In the genomic region with DNA sequence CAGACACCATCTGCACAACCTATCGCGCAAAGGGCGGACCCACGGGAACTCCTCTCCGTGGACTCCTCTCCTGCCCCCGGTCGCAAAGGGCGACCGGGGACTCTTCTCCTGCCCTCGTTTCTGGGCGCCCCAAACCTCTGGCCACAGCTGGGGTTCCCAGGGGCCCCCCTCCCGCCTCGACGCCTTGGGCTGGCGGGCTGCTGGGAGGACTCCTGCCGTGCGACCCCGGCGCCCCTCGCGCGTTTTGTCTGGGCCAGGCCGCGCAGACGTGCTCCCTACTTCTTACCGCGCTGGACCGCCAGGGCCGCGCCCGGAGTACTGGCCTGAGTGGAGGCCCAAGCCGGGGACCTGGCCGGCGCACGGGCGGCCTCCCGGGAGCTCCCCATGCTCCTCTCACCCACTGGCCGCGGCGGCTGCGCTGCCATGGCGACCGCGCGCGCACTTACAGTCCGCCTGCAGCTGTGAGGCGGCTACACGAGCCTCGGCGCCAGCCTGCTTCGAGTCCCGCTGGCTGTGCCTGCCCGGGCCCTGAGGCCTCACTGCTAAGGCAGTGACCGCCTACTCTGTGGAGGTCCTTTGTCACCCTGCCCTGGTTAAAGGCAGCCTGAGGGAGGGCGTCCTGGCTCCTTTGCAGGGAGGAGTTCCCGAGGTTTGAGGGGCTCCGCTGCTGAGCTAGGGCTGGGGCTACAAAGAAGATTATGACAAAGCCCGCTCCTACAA, we compare ENCODE assay signal across 8 cellular contexts. TPM values are rescaled to one million over a fixed set of nuclear protein-coding genes. Genes with fewer than 3 reads are reported as not detected.
DNase-seq lines count a peak whose midpoint lies in the region; ATAC-seq and TF ChIP-seq lines count a peak whose summit lies in the region.

No MANE protein-coding gene starts in this region.

- peak overlapping the region; percentile 21 for H4K12ac ChIP-seq in trophoblast cell (ENCODE audit: low read depth, low read length)

- peak overlapping the region; percentile 76 for H3K27ac Mint-ChIP-seq in activated naive CD8-positive, alpha-beta T cell
- H3K27ac Mint-ChIP-seq in type B pancreatic cell, result peak overlapping the region; percentile 78

- H3K23ac ChIP-seq in trophoblast cell (ENCODE audit: low read length), result no peak overlapping the region

- peak overlapping the region; percentile 50 for H4K8ac ChIP-seq in trophoblast cell (ENCODE audit: low read depth, low read length)

- 1 to 2% methylated on average over 56 to 59 of the region's 59 CpGs for WGBS in heart right ventricle, 2 donors
- WGBS in trophoblast cell (ENCODE audit: extremely low coverage, insufficient coverage, insufficient read length), result no CpG with 5 or more reads among the region's 59 CpGs

- H3K36me3 Mint-ChIP-seq in activated naive CD8-positive, alpha-beta T cell, result peaks cover 2% of the 10 kb centered on the region
- peaks cover 3% of the 10 kb centered on the region for H3K36me3 Mint-ChIP-seq in type B pancreatic cell

- H3K9me3 ChIP-seq in heart right ventricle (peaks cover 0 to 17% (median 4%) of the 10 kb centered on the region in 11 donors), trophoblast cell (ENCODE audit: insufficient read depth, low read depth, low read length) (no peaks in the 10 kb centered on the region)

- H3K18ac ChIP-seq in trophoblast cell (ENCODE audit: low read length), result peak overlapping the region; percentile 14

- H3K14ac ChIP-seq in trophoblast cell (ENCODE audit: low read length), result peak overlapping the region; percentile 60

- H3K27me3 Mint-ChIP-seq in activated naive CD8-positive, alpha-beta T cell, result no peaks in the 10 kb centered on the region
- peaks cover 7% of the 10 kb centered on the region for H3K27me3 Mint-ChIP-seq in type B pancreatic cell

- H3K9me3 Mint-ChIP-seq in activated naive CD8-positive, alpha-beta T cell (ENCODE audit: low read depth), result peaks cover 10% of the 10 kb centered on the region
- H3K9me3 Mint-ChIP-seq in type B pancreatic cell, result peaks cover 5% of the 10 kb centered on the region

- peak overlapping the region; percentile 33 to 77 (median 63) for H3K4me3 ChIP-seq in heart right ventricle
- H3K4me3 ChIP-seq in trophoblast cell (ENCODE audit: low read depth, low read length), result peak overlapping the region; percentile 69

- peaks cover 2% of the 10 kb centered on the region for H3K79me1 ChIP-seq in trophoblast cell (ENCODE audit: low read length)

- H3K4me3 Mint-ChIP-seq in activated naive CD8-positive, alpha-beta T cell, result peak overlapping the region; percentile 88
- H3K4me3 Mint-ChIP-seq in type B pancreatic cell, result peak overlapping the region; percentile 92

- peaks cover 21% of the 10 kb centered on the region for H3K4me1 Mint-ChIP-seq in activated naive CD8-positive, alpha-beta T cell (ENCODE audit: low read depth)
- peaks cover 25% of the 10 kb centered on the region for H3K4me1 Mint-ChIP-seq in type B pancreatic cell (ENCODE audit: unreplicated experiment)

- H3K27me3 ChIP-seq in heart right ventricle (no peaks in the 10 kb centered on the region), trophoblast cell (ENCODE audit: insufficient read depth, low read length) (no peaks in the 10 kb centered on the region)

- H3K36me3 ChIP-seq in heart right ventricle (peaks cover 0 to 1% (median 0%) of the 10 kb centered on the region in 9 donors), trophoblast cell (ENCODE audit: control insufficient read depth in 1 of 2, insufficient read depth in 2 of 2, low read length in 2 of 2) (no peaks in the 10 kb centered on the region)

- DNase-seq in COR-L47 (lab: John Stamatoyannopoulos, UW) (peak; percentile 78), RPMI8226 (peak; percentile 91), heart right ventricle (peak; percentile 50 to 76), trophoblast cell (peak; percentile 13 to 57), type B pancreatic cell (ENCODE audit: extremely low spot score, unreplicated experiment) (peak; percentile 80)

- peak overlapping the region; percentile 73 for H3K4me2 ChIP-seq in trophoblast cell (ENCODE audit: low read length)

- no peak overlapping the region for H2AK5ac ChIP-seq in trophoblast cell (ENCODE audit: low read length)

- no peaks in the 10 kb centered on the region for H3K79me2 ChIP-seq in trophoblast cell (ENCODE audit: control insufficient read depth, insufficient read depth, low read length, poor library complexity)

- H4K91ac ChIP-seq in trophoblast cell (ENCODE audit: low read depth, low read length), result peak overlapping the region; percentile 63

- H2BK5ac ChIP-seq in trophoblast cell (ENCODE audit: low read depth, low read length, poor library complexity), result no peak overlapping the region

- no peak overlapping the region for H2BK12ac ChIP-seq in trophoblast cell (ENCODE audit: low read length)

- H2AFZ ChIP-seq in trophoblast cell (ENCODE audit: insufficient read depth, low read length, poor library complexity), result peak overlapping the region; percentile 14

- H3K4me1 ChIP-seq in heart right ventricle (peaks cover 0 to 29% (median 12%) of the 10 kb centered on the region in 9 donors), trophoblast cell (ENCODE audit: control insufficient read depth in 1 of 2, insufficient read depth in 2 of 2, low read length in 2 of 2) (peaks cover 0 to 3% of the 10 kb centered on the region in 2 experiments)

- H3K27ac ChIP-seq in heart right ventricle, result peak overlapping the region; percentile 7 to 86 (median 74)
- no peak overlapping the region for H3K27ac ChIP-seq in trophoblast cell (ENCODE audit: low read depth, low read length)

- no peak overlapping the region for H2BK120ac ChIP-seq in trophoblast cell (ENCODE audit: insufficient read depth, low read length, poor library complexity)

- ATAC-seq in GM19455 (IDR thresholded peaks at IDR 0.05; ENCODE audit: unreplicated experiment) (peak; percentile 71), HG03571 (IDR thresholded peaks at IDR 0.05; ENCODE audit: unreplicated experiment) (peak; percentile 60), heart right ventricle (peak; percentile 87 to 95 (median 92))

- intact Hi-C loops in heart right ventricle (cut with DNase I), result no loop called here

- no peak overlapping the region for H3K4ac ChIP-seq in trophoblast cell (ENCODE audit: low read depth, low read length)

- peak in 1 of 9 donors; percentile 14 for TF ChIP-seq CTCF in heart right ventricle (IDR thresholded peaks at IDR 0.05)
- TF ChIP-seq CTCF in type B pancreatic cell (conservative IDR thresholded peaks at IDR 0.05), result peak; percentile 40

- no peak overlapping the region for H3K9ac ChIP-seq in trophoblast cell (ENCODE audit: low read length)

RNA-seq across cellular contexts. Expression of a gene that starts 0.4 kb away (rescaled TPM):
- total RNA-seq in heart right ventricle (under 1 TPM in 2 of 10 donors, not detected in 8; 0.14 to 0.24 TPM), type B pancreatic cell (ENCODE audit: low replicate concordance) (not detected in 2 replicates)
- not detected for polyA plus RNA-seq in heart right ventricle
- polyA plus RNA-seq in trophoblast cell (2013), result 0.03 TPM in 2 replicates

RNA-seq across cellular contexts. Expression of a gene that starts 0.4 kb away (rescaled TPM):
- total RNA-seq in heart right ventricle (1 to 10 TPM in 8 of 10 donors, under 1 TPM in 2; 0.66 to 3.1 (median 1.6) TPM), type B pancreatic cell (ENCODE audit: low replicate concordance) (2.7 and 4.0 TPM in 2 replicates)
- 1 to 10 TPM in 1 of 2 donors, under 1 TPM in 1; 0.80 to 4.4 TPM for polyA plus RNA-seq in heart right ventricle
- polyA plus RNA-seq in trophoblast cell (2013), result 0.37 and 0.49 TPM in 2 replicates

RNA-seq across cellular contexts. Expression of a gene that starts 39.1 kb away (rescaled TPM):
- total RNA-seq in heart right ventricle, result 10 to 100 TPM; 10.1 to 13.6 (median 12.0) TPM
- polyA plus RNA-seq in heart right ventricle, result 1 to 10 TPM; 5.9 to 6.7 TPM
- polyA plus RNA-seq in trophoblast cell (2013), result 12.6 TPM in 2 replicates
- 15.7 and 18.2 TPM in 2 replicates for total RNA-seq in type B pancreatic cell (ENCODE audit: low replicate concordance)

RNA-seq across cellular contexts. Expression of a gene that starts 42.9 kb away (rescaled TPM):
- total RNA-seq in heart right ventricle, result 1 to 10 TPM in 1 of 10 donors, under 1 TPM in 9; 0.30 to 1.1 (median 0.50) TPM
- polyA plus RNA-seq in heart right ventricle, result under 1 TPM; 0.15 to 0.52 TPM
- 0.44 and 0.49 TPM in 2 replicates for polyA plus RNA-seq in trophoblast cell (2013)
- total RNA-seq in type B pancreatic cell (ENCODE audit: low replicate concordance), result 1.8 and 2.1 TPM in 2 replicates

RNA-seq across cellular contexts. Expression of a gene that starts 47.4 kb away (rescaled TPM):
- total RNA-seq in heart right ventricle (1 to 10 TPM in 6 of 10 donors, under 1 TPM in 1, not detected in 3; 0.81 to 5.1 (median 2.8) TPM), type B pancreatic cell (ENCODE audit: low replicate concordance) (2.3 and 11.7 TPM in 2 replicates)
- under 1 TPM in 1 of 2 donors, not detected in 1; 0.20 TPM for polyA plus RNA-seq in heart right ventricle
- 0.29 TPM in 1 of 2 replicates, not detected in the other for polyA plus RNA-seq in trophoblast cell (2013)

Comparison
In these comparisons a context has a peak if more than half of its experiments do, and no peak if none do; other contexts are left out.
1. DNase-seq: peak in every context shown above with its lines; median percentile 91 in RPMI8226; 80 in type B pancreatic cell; 78 in COR-L47; 63 in heart right ventricle; 35 in trophoblast cell.